1 cellular context compared by ENCODE assay signal in the genomic region with DNA sequence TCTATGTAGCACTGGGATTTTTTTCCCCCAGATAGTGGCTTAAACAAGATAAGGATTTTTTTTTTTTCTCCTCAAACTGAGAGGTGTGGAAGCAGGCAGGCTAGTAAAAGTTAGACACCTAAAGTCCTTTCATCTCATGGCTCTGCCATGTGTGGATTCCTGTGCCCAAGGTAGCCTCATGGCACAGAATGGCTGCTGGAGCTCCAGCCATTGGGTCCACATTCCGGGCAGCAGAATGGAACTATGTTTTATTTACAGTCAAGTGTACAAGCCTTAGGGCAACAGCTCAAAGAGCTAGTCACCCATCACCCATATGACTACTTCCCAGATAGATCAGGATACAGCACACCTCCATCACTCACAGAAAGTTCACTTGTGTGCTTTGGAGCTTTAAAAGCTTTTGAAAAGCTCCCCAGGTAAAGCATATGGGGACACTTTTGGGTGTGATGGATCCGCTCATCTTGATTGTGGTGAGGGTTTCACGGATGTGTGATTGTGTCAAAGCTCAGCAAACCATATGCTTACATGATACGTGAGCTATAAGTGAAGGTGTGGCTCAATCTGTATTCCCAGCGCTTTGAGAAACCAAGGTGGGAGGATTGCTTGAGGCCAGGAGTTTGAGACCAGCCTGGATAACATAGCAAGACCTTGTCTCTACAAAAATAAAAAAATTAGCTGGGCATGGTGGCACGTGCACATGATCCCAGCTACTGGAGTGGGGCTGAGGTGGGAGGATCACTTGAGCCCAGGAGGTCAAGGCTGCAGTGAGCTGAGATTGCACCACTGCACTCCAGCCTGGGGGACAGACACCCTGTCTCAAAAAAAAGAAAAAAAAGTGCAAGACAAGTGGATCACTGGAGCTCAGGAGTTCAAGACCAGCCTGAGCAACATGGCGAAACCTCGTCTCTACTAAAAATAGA.
TF ChIP-seq lines count a peak whose summit lies in the region.

No MANE protein-coding gene starts in this region.

TF ChIP-seq in GM23338, 12 proteins besides CTCF, POLR2A, EP300 and RAD21:
- no peak for TF ChIP-seq NANOG (IDR thresholded peaks at IDR 0.05; ENCODE audit: borderline replicate concordance)
- no peak for TF ChIP-seq JUNB (IDR thresholded peaks at IDR 0.05; ENCODE audit: unreplicated experiment)
- TF ChIP-seq ZNF114 (CRISPR knock-in tag; IDR thresholded peaks at IDR 0.05): no peak
- TF ChIP-seq EZH2 (IDR thresholded peaks at IDR 0.05; ENCODE audit: low read depth, unreplicated experiment): no peak
- no peak for TF ChIP-seq EZH2phosphoT487 (IDR thresholded peaks at IDR 0.05; ENCODE audit: unreplicated experiment)
- no peak for TF ChIP-seq POLR2AphosphoS5 (IDR thresholded peaks at IDR 0.05; ENCODE audit: low read depth)
- no peak for TF ChIP-seq CREB1 (CRISPR knock-in tag; IDR thresholded peaks at IDR 0.05; ENCODE audit: low read depth)
- TF ChIP-seq, protein P1, sequence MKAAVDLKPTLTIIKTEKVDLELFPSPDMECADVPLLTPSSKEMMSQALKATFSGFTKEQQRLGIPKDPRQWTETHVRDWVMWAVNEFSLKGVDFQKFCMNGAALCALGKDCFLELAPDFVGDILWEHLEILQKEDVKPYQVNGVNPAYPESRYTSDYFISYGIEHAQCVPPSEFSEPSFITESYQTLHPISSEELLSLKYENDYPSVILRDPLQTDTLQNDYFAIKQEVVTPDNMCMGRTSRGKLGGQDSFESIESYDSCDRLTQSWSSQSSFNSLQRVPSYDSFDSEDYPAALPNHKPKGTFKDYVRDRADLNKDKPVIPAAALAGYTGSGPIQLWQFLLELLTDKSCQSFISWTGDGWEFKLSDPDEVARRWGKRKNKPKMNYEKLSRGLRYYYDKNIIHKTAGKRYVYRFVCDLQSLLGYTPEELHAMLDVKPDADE (IDR thresholded peaks at IDR 0.05): no peak
- TF ChIP-seq, protein P2, sequence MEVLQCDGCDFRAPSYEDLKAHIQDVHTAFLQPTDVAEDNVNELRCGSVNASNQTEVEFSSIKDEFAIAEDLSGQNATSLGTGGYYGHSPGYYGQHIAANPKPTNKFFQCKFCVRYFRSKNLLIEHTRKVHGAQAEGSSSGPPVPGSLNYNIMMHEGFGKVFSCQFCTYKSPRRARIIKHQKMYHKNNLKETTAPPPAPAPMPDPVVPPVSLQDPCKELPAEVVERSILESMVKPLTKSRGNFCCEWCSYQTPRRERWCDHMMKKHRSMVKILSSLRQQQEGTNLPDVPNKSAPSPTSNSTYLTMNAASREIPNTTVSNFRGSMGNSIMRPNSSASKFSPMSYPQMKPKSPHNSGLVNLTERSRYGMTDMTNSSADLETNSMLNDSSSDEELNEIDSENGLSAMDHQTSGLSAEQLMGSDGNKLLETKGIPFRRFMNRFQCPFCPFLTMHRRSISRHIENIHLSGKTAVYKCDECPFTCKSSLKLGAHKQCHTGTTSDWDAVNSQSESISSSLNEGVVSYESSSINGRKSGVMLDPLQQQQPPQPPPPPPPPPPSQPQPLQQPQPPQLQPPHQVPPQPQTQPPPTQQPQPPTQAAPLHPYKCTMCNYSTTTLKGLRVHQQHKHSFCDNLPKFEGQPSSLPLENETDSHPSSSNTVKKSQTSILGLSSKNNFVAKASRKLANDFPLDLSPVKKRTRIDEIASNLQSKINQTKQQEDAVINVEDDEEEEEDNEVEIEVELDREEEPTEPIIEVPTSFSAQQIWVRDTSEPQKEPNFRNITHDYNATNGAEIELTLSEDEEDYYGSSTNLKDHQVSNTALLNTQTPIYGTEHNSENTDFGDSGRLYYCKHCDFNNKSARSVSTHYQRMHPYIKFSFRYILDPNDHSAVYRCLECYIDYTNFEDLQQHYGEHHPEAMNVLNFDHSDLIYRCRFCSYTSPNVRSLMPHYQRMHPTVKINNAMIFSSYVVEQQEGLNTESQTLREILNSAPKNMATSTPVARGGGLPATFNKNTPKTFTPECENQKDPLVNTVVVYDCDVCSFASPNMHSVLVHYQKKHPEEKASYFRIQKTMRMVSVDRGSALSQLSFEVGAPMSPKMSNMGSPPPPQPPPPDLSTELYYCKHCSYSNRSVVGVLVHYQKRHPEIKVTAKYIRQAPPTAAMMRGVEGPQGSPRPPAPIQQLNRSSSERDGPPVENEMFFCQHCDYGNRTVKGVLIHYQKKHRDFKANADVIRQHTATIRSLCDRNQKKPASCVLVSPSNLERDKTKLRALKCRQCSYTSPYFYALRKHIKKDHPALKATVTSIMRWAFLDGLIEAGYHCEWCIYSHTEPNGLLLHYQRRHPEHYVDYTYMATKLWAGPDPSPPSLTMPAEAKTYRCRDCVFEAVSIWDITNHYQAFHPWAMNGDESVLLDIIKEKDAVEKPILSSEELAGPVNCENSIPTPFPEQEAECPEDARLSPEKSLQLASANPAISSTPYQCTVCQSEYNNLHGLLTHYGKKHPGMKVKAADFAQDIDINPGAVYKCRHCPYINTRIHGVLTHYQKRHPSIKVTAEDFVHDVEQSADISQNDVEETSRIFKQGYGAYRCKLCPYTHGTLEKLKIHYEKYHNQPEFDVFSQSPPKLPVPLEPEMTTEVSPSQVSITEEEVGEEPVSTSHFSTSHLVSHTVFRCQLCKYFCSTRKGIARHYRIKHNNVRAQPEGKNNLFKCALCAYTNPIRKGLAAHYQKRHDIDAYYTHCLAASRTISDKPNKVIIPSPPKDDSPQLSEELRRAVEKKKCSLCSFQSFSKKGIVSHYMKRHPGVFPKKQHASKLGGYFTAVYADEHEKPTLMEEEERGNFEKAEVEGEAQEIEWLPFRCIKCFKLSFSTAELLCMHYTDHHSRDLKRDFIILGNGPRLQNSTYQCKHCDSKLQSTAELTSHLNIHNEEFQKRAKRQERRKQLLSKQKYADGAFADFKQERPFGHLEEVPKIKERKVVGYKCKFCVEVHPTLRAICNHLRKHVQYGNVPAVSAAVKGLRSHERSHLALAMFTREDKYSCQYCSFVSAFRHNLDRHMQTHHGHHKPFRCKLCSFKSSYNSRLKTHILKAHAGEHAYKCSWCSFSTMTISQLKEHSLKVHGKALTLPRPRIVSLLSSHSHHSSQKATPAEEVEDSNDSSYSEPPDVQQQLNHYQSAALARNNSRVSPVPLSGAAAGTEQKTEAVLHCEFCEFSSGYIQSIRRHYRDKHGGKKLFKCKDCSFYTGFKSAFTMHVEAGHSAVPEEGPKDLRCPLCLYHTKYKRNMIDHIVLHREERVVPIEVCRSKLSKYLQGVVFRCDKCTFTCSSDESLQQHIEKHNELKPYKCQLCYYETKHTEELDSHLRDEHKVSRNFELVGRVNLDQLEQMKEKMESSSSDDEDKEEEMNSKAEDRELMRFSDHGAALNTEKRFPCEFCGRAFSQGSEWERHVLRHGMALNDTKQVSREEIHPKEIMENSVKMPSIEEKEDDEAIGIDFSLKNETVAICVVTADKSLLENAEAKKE (CRISPR knock-in tag; IDR thresholded peaks at IDR 0.05): no peak
